8 cellular contexts compared by ENCODE assay signal in the genomic region with DNA sequence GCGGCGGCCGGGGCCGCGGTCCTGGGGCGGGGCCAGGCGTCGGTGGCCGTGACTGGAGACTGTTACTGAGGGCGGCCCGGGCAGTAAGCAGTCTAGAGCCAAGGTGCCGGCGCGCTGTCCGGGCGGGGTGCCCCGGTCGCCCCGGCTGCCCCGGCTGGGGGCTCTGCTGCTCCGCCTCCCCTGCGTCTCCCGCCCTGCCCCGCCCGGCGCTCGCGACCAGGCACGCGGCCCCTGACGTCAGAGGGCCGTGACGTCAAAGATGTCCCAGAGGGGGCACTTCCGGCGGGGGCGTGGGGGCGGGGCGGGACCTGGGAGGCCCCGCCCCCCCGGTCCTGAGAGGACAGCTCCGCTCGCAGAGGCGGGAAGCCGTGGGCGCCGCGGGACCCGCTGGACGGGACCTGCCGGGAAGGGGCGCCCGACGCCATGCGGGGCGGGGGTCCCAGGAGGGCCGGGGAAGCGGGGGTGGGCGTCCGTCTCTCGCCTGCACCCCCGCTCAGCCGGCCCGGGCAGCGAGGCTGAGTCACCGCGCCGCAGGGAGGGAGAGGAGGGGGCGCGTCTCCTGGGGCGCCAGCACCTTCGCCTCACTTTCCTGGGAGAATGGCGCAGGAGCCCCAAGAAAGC. TPM values are rescaled to one million over a fixed set of nuclear protein-coding genes. Genes with fewer than 3 reads are reported as not detected.
DNase-seq lines count a peak whose midpoint lies in the region; ATAC-seq and TF ChIP-seq lines count a peak whose summit lies in the region.

No MANE protein-coding gene starts in this region.

- DNase-seq in AG04450 (ENCODE audit: low read depth, low spot score) (no peak), T1000 (lab: John Stamatoyannopoulos, UW) (peak; percentile 77), cardiac fibroblast (ENCODE audit: low read depth in 2 of 2) (peak; percentile 59 to 82), kidney epithelial cell (ENCODE audit: low read depth) (no peak)
- DNase-seq in Jurkat, Clone E6-1 (ENCODE audit: low read depth, low spot score): peak; percentile 57
- DNase-seq in stimulated activated CD4-positive, alpha-beta T cell treated with anti-CD3 and anti-CD28 coated beads, Interleukin-1b, Interleukin-23, amount 100 ng/mL, for 48 hours: peak; percentile 75

- H3K27ac ChIP-seq in AG04450 (ENCODE audit: low read depth, low read length): no peak overlapping the region

- POLR2A ChIA-PET in AG04450 (lab: Yijun Ruan, JAX): no interaction called here

- H3K27ac Mint-ChIP-seq in activated T-helper 17 cell treated with anti-CD3 and anti-CD28 coated beads, Interleukin-2, amount 50 U/mL, for 72 hours: no peak overlapping the region

- peaks cover 11% of the 10 kb centered on the region for H3K4me1 Mint-ChIP-seq in activated T-helper 17 cell treated with anti-CD3 and anti-CD28 coated beads, Interleukin-2, amount 50 U/mL, for 72 hours

- no peaks in the 10 kb centered on the region for H3K9me3 ChIP-seq in AG04450 (ENCODE audit: control insufficient read depth, insufficient read depth, low read length)

- H3K36me3 Mint-ChIP-seq in activated T-helper 17 cell treated with anti-CD3 and anti-CD28 coated beads, Interleukin-2, amount 50 U/mL, for 72 hours (ENCODE audit: low read depth): peaks cover 23% of the 10 kb centered on the region

- TF ChIP-seq CTCF in AG04450 (IDR thresholded peaks at IDR 0.05; ENCODE audit: low read depth, low read length) (no peak), cardiac fibroblast (IDR thresholded peaks at IDR 0.05; ENCODE audit: low read depth, low read length) (no peak), kidney epithelial cell (IDR thresholded peaks at IDR 0.05; ENCODE audit: insufficient read depth, low read length, poor library complexity, severe bottlenecking) (no peak)

- peaks cover 4% of the 10 kb centered on the region for H3K27me3 ChIP-seq in AG04450 (ENCODE audit: control insufficient read depth, insufficient read depth, low read length)
- H3K27me3 ChIP-seq in kidney epithelial cell (ENCODE audit: control insufficient read depth, insufficient read depth, low read length): peaks cover 19% of the 10 kb centered on the region

- peak; percentile 19 for ATAC-seq in GM19025 (IDR thresholded peaks at IDR 0.05; ENCODE audit: low read depth, unreplicated experiment)
- ATAC-seq in activated T-helper 17 cell treated with anti-CD3 and anti-CD28 coated beads, Interleukin-2, amount 50 U/mL, for 72 hours (replicated peaks): no peak

- no peaks in the 10 kb centered on the region for H3K9me3 Mint-ChIP-seq in activated T-helper 17 cell treated with anti-CD3 and anti-CD28 coated beads, Interleukin-2, amount 50 U/mL, for 72 hours

- CTCF ChIA-PET in AG04450 (lab: Charles Lee): interaction anchor here (1.0 to 1.4 kb wide), 2 partner anchors 203 to 232 kb away, joined by 3 to 5 read pairs; no protein-coding TSS in a partner anchor

- peak overlapping the region; percentile 54 for H3K4me3 ChIP-seq in AG04450 (ENCODE audit: low read depth, low read length)
- peak overlapping the region; percentile 39 for H3K4me3 ChIP-seq in Jurkat, Clone E6-1 (ENCODE audit: low read length)
- peak overlapping the region; percentile 39 to 51 for H3K4me3 ChIP-seq in cardiac fibroblast (replicated peaks in 1 of 2; ENCODE audit: low read depth in 2 of 2, low read length in 2 of 2)
- H3K4me3 ChIP-seq in kidney epithelial cell (ENCODE audit: low read depth, low read length): peak overlapping the region; percentile 43

- H3K36me3 ChIP-seq in kidney epithelial cell (ENCODE audit: control insufficient read depth, insufficient read depth, low read length): no peaks in the 10 kb centered on the region

- peaks cover 6% of the 10 kb centered on the region for H3K27me3 Mint-ChIP-seq in activated T-helper 17 cell treated with anti-CD3 and anti-CD28 coated beads, Interleukin-2, amount 50 U/mL, for 72 hours

- H3K4me3 Mint-ChIP-seq in activated T-helper 17 cell treated with anti-CD3 and anti-CD28 coated beads, Interleukin-2, amount 50 U/mL, for 72 hours: no peak overlapping the region

RNA-seq across cellular contexts. Expression of gene HIC1, which starts 4.5 kb away (rescaled TPM):
- 12.7 and 14.4 TPM in 2 replicates for polyA plus RNA-seq in AG04450 (2011; rRNA removed)
- polyA minus RNA-seq in AG04450 (2011; rRNA and poly(A)+ RNA removed): 13.7 and 15.8 TPM in 2 replicates
- polyA plus RNA-seq in Jurkat, Clone E6-1 (2012; ENCODE audit: insufficient read depth, insufficient read length): 2.7 TPM
- total RNA-seq in kidney epithelial cell: 8.8 and 11.9 TPM in 2 replicates
- total RNA-seq in activated T-helper 17 cell treated with anti-CD3 and anti-CD28 coated beads, Interleukin-2, amount 50 U/mL, for 72 hours: 10 to 100 TPM; 22.8 to 24.4 TPM

RNA-seq across cellular contexts. Expression of gene OVCA2, which starts 8.5 kb away (rescaled TPM):
- 38.0 and 45.0 TPM in 2 replicates for polyA plus RNA-seq in AG04450 (2011; rRNA removed)
- 16.8 and 18.1 TPM in 2 replicates for polyA minus RNA-seq in AG04450 (2011; rRNA and poly(A)+ RNA removed)
- polyA plus RNA-seq in Jurkat, Clone E6-1 (2012; ENCODE audit: insufficient read depth, insufficient read length): 20.8 TPM
- total RNA-seq in kidney epithelial cell: 88.2 and 100 TPM in 2 replicates
- 10 to 100 TPM; 20.7 to 39.3 TPM for total RNA-seq in activated T-helper 17 cell treated with anti-CD3 and anti-CD28 coated beads, Interleukin-2, amount 50 U/mL, for 72 hours

RNA-seq across cellular contexts. Expression of gene DPH1, which starts 20.4 kb away (rescaled TPM):
- 25.3 and 29.9 TPM in 2 replicates for polyA plus RNA-seq in AG04450 (2011; rRNA removed)
- 27.5 and 45.4 TPM in 2 replicates for polyA minus RNA-seq in AG04450 (2011; rRNA and poly(A)+ RNA removed)
- 21.1 TPM for polyA plus RNA-seq in Jurkat, Clone E6-1 (2012; ENCODE audit: insufficient read depth, insufficient read length)
- total RNA-seq in kidney epithelial cell: 24.0 and 29.5 TPM in 2 replicates
- 10 to 100 TPM; 36.9 to 40.2 TPM for total RNA-seq in activated T-helper 17 cell treated with anti-CD3 and anti-CD28 coated beads, Interleukin-2, amount 50 U/mL, for 72 hours

RNA-seq across cellular contexts. Expression of gene RTN4RL1, which starts 25.2 kb away (rescaled TPM):
- polyA plus RNA-seq in AG04450 (2011; rRNA removed): 0.02 and 0.04 TPM in 2 replicates
- not detected in 2 replicates for polyA minus RNA-seq in AG04450 (2011; rRNA and poly(A)+ RNA removed)
- 4.6 TPM for polyA plus RNA-seq in Jurkat, Clone E6-1 (2012; ENCODE audit: insufficient read depth, insufficient read length)
- 0.14 TPM in 1 of 2 replicates, not detected in the other for total RNA-seq in kidney epithelial cell
- total RNA-seq in activated T-helper 17 cell treated with anti-CD3 and anti-CD28 coated beads, Interleukin-2, amount 50 U/mL, for 72 hours: under 1 TPM in 1 of 2 donors, not detected in 1; 0.09 TPM

Comparison
In these comparisons a context has a peak if more than half of its experiments do, and no peak if none do; other contexts are left out.
1. DNase-seq: peak in Jurkat, Clone E6-1 (single experiment), T1000 (single experiment), cardiac fibroblast (2 of 2) and stimulated activated CD4-positive, alpha-beta T cell treated with anti-CD3 and anti-CD28 coated beads, Interleukin-1b, Interleukin-23, amount 100 ng/mL, for 48 hours (single experiment); none in AG04450 (single experiment) and kidney epithelial cell (single experiment).
2. Peak in every context shown above with its lines, with median percentiles within 50 percentile points of each other: H3K4me3 ChIP-seq.